ENCODE assay signal across 2 cellular contexts in the genomic region with DNA sequence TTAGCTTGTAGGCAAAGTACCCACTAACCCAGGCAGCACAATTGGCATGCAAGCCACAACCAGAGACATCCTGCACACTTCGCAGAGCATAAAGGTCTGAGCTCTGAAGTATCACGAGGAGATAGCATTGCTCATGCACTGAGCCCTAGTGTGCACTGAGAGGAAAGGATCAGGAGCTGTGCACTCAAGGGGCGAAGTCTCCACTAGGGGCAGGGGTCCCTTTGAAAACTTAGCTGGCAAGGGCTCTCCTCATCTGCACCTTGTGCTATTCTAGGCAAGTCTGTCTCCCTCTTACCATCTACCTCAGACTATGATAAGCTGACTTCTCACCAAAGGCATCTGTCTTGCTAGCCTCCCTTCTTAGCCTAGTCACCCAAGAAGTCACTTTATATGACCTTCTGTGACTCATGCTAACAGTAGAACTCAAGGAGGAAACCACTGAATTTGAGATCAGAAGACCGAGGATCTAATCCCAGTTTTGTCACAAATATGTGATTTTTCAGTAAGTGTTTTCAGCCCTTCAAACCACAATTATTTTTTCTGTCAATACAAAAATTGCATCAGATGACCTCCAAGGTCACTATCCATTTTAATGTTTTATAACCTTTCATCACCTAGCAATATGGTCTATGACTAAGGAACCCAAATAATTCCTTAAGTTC.
TF ChIP-seq lines count a peak whose summit lies in the region.

No MANE protein-coding gene starts in this region.

TF ChIP-seq in GM23338, 12 proteins besides CTCF, POLR2A, EP300 and RAD21 (continued from another document and continues in another):
- TF ChIP-seq, protein P1, sequence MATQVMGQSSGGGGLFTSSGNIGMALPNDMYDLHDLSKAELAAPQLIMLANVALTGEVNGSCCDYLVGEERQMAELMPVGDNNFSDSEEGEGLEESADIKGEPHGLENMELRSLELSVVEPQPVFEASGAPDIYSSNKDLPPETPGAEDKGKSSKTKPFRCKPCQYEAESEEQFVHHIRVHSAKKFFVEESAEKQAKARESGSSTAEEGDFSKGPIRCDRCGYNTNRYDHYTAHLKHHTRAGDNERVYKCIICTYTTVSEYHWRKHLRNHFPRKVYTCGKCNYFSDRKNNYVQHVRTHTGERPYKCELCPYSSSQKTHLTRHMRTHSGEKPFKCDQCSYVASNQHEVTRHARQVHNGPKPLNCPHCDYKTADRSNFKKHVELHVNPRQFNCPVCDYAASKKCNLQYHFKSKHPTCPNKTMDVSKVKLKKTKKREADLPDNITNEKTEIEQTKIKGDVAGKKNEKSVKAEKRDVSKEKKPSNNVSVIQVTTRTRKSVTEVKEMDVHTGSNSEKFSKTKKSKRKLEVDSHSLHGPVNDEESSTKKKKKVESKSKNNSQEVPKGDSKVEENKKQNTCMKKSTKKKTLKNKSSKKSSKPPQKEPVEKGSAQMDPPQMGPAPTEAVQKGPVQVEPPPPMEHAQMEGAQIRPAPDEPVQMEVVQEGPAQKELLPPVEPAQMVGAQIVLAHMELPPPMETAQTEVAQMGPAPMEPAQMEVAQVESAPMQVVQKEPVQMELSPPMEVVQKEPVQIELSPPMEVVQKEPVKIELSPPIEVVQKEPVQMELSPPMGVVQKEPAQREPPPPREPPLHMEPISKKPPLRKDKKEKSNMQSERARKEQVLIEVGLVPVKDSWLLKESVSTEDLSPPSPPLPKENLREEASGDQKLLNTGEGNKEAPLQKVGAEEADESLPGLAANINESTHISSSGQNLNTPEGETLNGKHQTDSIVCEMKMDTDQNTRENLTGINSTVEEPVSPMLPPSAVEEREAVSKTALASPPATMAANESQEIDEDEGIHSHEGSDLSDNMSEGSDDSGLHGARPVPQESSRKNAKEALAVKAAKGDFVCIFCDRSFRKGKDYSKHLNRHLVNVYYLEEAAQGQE (IDR thresholded peaks at IDR 0.05; ENCODE audit: unreplicated experiment) = no peak
- TF ChIP-seq EZH2 (IDR thresholded peaks at IDR 0.05; ENCODE audit: low read depth, unreplicated experiment) = no peak
- TF ChIP-seq POLR2AphosphoS5 (IDR thresholded peaks at IDR 0.05; ENCODE audit: low read depth) = no peak
- TF ChIP-seq, protein P2, sequence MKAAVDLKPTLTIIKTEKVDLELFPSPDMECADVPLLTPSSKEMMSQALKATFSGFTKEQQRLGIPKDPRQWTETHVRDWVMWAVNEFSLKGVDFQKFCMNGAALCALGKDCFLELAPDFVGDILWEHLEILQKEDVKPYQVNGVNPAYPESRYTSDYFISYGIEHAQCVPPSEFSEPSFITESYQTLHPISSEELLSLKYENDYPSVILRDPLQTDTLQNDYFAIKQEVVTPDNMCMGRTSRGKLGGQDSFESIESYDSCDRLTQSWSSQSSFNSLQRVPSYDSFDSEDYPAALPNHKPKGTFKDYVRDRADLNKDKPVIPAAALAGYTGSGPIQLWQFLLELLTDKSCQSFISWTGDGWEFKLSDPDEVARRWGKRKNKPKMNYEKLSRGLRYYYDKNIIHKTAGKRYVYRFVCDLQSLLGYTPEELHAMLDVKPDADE (IDR thresholded peaks at IDR 0.05) = no peak
- no peak for TF ChIP-seq STAT1 (IDR thresholded peaks at IDR 0.05; ENCODE audit: unreplicated experiment)
- TF ChIP-seq NANOG (IDR thresholded peaks at IDR 0.05; ENCODE audit: borderline replicate concordance) = no peak
- no peak for TF ChIP-seq EZH2phosphoT487 (IDR thresholded peaks at IDR 0.05; ENCODE audit: unreplicated experiment)
- TF ChIP-seq CREB1 (CRISPR knock-in tag; IDR thresholded peaks at IDR 0.05; ENCODE audit: low read depth) = no peak
- no peak for TF ChIP-seq ZNF331 (CRISPR knock-in tag; IDR thresholded peaks at IDR 0.05; ENCODE audit: low read depth)
- no peak for TF ChIP-seq JUNB (IDR thresholded peaks at IDR 0.05; ENCODE audit: unreplicated experiment)

TF ChIP-seq in WTC11, 78 proteins besides CTCF, POLR2A, EP300 and RAD21 (continued from another document):
- TF ChIP-seq, protein P3, sequence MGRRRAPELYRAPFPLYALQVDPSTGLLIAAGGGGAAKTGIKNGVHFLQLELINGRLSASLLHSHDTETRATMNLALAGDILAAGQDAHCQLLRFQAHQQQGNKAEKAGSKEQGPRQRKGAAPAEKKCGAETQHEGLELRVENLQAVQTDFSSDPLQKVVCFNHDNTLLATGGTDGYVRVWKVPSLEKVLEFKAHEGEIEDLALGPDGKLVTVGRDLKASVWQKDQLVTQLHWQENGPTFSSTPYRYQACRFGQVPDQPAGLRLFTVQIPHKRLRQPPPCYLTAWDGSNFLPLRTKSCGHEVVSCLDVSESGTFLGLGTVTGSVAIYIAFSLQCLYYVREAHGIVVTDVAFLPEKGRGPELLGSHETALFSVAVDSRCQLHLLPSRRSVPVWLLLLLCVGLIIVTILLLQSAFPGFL (CRISPR knock-in tag; IDR thresholded peaks at IDR 0.05; ENCODE audit: borderline replicate concordance) = no peak
- TF ChIP-seq, protein P4, sequence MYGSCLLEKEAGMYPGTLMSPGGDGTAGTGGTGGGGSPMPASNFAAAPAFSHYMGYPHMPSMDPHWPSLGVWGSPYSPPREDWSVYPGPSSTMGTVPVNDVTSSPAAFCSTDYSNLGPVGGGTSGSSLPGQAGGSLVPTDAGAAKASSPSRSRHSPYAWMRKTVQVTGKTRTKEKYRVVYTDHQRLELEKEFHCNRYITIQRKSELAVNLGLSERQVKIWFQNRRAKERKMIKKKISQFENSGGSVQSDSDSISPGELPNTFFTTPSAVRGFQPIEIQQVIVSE (CRISPR knock-in tag; IDR thresholded peaks at IDR 0.05; ENCODE audit: borderline replicate concordance) = no peak
- no peak for TF ChIP-seq ZNF219 (CRISPR knock-in tag; IDR thresholded peaks at IDR 0.05; ENCODE audit: borderline replicate concordance)
- no peak for TF ChIP-seq NFATC4 (CRISPR knock-in tag; IDR thresholded peaks at IDR 0.05)
- TF ChIP-seq FOXJ3 (CRISPR knock-in tag; IDR thresholded peaks at IDR 0.05; ENCODE audit: borderline replicate concordance) = no peak
- TF ChIP-seq HMGA2 (CRISPR knock-in tag; IDR thresholded peaks at IDR 0.05) = no peak
- TF ChIP-seq ZNF138 (CRISPR knock-in tag; conservative IDR thresholded peaks at IDR 0.05) = no peak
- TF ChIP-seq ZNF396 (CRISPR knock-in tag; IDR thresholded peaks at IDR 0.05; ENCODE audit: borderline replicate concordance) = no peak
- TF ChIP-seq GTF2I (CRISPR knock-in tag; conservative IDR thresholded peaks at IDR 0.05) = no peak
- no peak for TF ChIP-seq GRHL2 (CRISPR knock-in tag; IDR thresholded peaks at IDR 0.05; ENCODE audit: insufficient replicate concordance, severe bottlenecking)
- no peak for TF ChIP-seq ESRRA (CRISPR knock-in tag; IDR thresholded peaks at IDR 0.05; ENCODE audit: borderline replicate concordance)
- no peak for TF ChIP-seq MXD4 (CRISPR knock-in tag; IDR thresholded peaks at IDR 0.05; ENCODE audit: borderline replicate concordance)
- no peak for TF ChIP-seq ATF1 (CRISPR knock-in tag; IDR thresholded peaks at IDR 0.05)
- TF ChIP-seq ZNF317 (CRISPR knock-in tag; IDR thresholded peaks at IDR 0.05; ENCODE audit: borderline replicate concordance, low read depth) = no peak
TF ChIP-seq in WTC11: peak in this region for 0.
